Comparison of ENCODE assay signal across 8 cellular contexts in the genomic region with DNA sequence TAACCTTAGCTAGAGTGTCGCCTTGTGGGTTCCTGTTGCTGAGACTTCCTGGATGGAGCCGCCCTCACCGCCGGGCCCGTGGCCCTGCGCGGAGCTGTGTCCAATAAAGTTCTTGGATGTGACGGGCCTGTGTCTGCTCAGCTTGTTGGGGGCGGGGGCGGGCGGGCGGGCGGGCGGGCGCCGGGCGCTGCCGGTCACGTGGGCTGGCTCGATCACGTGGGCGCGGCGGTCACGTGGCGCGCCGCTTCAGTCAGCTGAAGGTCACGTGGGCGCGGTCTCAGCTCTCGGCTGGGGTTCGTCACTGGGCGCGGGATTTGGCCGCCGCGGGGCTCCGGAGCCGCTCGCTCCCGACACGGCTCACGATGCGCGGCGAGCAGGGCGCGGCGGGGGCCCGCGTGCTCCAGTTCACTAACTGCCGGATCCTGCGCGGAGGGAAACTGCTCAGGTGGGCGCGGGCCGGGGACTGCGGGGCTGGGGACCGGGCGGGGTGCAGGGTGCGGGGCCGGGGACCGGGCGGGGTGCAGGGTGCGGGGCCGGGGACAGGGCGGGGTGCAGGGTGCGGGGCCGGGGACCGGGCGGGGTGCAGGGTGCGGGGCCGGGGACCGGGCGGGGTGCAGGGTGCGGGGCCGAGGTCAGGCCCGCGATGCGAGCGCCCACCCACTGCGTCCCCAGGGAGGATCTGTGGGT. TPM values are rescaled to one million over a fixed set of nuclear protein-coding genes. Genes with fewer than 3 reads are reported as not detected.
DNase-seq lines count a peak whose midpoint lies in the region; FAIRE-seq and TF ChIP-seq lines count a peak whose summit lies in the region.

A gene with protein sequence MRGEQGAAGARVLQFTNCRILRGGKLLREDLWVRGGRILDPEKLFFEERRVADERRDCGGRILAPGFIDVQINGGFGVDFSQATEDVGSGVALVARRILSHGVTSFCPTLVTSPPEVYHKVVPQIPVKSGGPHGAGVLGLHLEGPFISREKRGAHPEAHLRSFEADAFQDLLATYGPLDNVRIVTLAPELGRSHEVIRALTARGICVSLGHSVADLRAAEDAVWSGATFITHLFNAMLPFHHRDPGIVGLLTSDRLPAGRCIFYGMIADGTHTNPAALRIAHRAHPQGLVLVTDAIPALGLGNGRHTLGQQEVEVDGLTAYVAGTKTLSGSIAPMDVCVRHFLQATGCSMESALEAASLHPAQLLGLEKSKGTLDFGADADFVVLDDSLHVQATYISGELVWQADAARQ (plus strand): TSS at position 275 of the 687 bp plus-strand sequence. CDS start 88 bp downstream, at position 363.

- intact Hi-C loops in esophagus muscularis mucosa (cut with DNase I) = no loop called here

- H3K4me3 ChIP-seq in esophagus muscularis mucosa (peak within 1 kb of the TSS; percentile 65 to 87 (median 73)), muscle layer of duodenum (ENCODE audit: low read depth in 1 of 2, low read length in 2 of 2) (peak within 1 kb of the TSS; percentile 46 to 77)

- H3K27me3 ChIP-seq in esophagus muscularis mucosa = no peaks in the 10 kb centered on the region
- H3K27me3 ChIP-seq in muscle layer of duodenum (ENCODE audit: low read depth, low read length) = no peaks in the 10 kb centered on the region

- WGBS in esophagus muscularis mucosa = 0% methylated on average over 32 of the region's 83 CpGs

- TF ChIP-seq EP300 in esophagus muscularis mucosa (IDR thresholded peaks at IDR 0.05) = no peak

- peak; percentile 57 for TF ChIP-seq POLR2A in GM18526 (IDR thresholded peaks at IDR 0.05; ENCODE audit: extremely low read depth, insufficient read length)
- no peak for TF ChIP-seq POLR2A in esophagus muscularis mucosa (IDR thresholded peaks at IDR 0.05; ENCODE audit: low read depth)

- in situ Hi-C loops in KBM-7 (cut with MboI; ENCODE audit: low pct_unique_long_range_greater_than_20kb, low sequenced_read_pairs) = no loop called here

- DNase-seq in KBM-7 (peak; percentile 86), RCC 7860 (ENCODE audit: low spot score) (peak; percentile 87), esophagus muscularis mucosa (ENCODE audit: extremely low spot score) (peak; percentile 98)
- DNase-seq in activated T-cell treated with anti-CD3 and anti-CD28 coated beads, Interleukin-2, amount 50 U/mL, for 48 hours = peak; percentile 86 to 92
- DNase-seq in stimulated activated CD8-positive, alpha-beta memory T cell treated with anti-CD3 and anti-CD28 coated beads, Interleukin-7, amount 100 ng/mL, for 1 hour (ENCODE audit: low read depth in 2 of 2) = peak; percentile 75 to 77

- TF ChIP-seq CTCF in 22Rv1 (IDR thresholded peaks at IDR 0.05) (no peak), esophagus muscularis mucosa (IDR thresholded peaks at IDR 0.05) (no peak)

- FAIRE-seq in RCC 7860 (lab: Jason Lieb, UNC) = no peak

- peaks cover 0 to 43% (median 38%) of the 10 kb centered on the region in 4 donors for H3K36me3 ChIP-seq in esophagus muscularis mucosa
- peaks cover 0 to 19% of the 10 kb centered on the region in 2 donors for H3K36me3 ChIP-seq in muscle layer of duodenum (ENCODE audit: control insufficient read depth in 1 of 2, insufficient read depth in 2 of 2, low read length in 2 of 2)

- H3K4me1 ChIP-seq in esophagus muscularis mucosa = peaks cover 55 to 63% (median 60%) of the 10 kb centered on the region in 4 donors
- peaks cover 30 to 55% of the 10 kb centered on the region in 2 donors for H3K4me1 ChIP-seq in muscle layer of duodenum (ENCODE audit: control insufficient read depth in 1 of 2, insufficient read depth in 2 of 2, low read length in 2 of 2)

- no peaks in the 10 kb centered on the region for H3K9me3 ChIP-seq in esophagus muscularis mucosa
- no peaks in the 10 kb centered on the region for H3K9me3 ChIP-seq in muscle layer of duodenum (ENCODE audit: control insufficient read depth in 1 of 2, low read length in 2 of 2)

- H3K27ac ChIP-seq in 22Rv1 (peak within 1 kb of the TSS; percentile 92), esophagus muscularis mucosa (replicated peaks in 1 of 4) (peak within 1 kb of the TSS; percentile 92 to 100 (median 98)), muscle layer of duodenum (ENCODE audit: low read length) (peak within 1 kb of the TSS; percentile 23)

RNA-seq across cellular contexts. Expression of the gene that starts here (rescaled TPM):
- total RNA-seq in esophagus muscularis mucosa = 10 to 100 TPM; 20.0 to 33.2 (median 26.4) TPM

Comparison
In these comparisons a context has a peak if more than half of its experiments do, and no peak if none do; other contexts are left out.
1. Peak in every context shown above with its lines: DNase-seq, H3K4me3 ChIP-seq and H3K27ac ChIP-seq.
2. H3K27ac ChIP-seq: peak in every context shown above with its lines; median percentile 98 in esophagus muscularis mucosa; 92 in 22Rv1; 23 in muscle layer of duodenum.